In the genomic region with DNA sequence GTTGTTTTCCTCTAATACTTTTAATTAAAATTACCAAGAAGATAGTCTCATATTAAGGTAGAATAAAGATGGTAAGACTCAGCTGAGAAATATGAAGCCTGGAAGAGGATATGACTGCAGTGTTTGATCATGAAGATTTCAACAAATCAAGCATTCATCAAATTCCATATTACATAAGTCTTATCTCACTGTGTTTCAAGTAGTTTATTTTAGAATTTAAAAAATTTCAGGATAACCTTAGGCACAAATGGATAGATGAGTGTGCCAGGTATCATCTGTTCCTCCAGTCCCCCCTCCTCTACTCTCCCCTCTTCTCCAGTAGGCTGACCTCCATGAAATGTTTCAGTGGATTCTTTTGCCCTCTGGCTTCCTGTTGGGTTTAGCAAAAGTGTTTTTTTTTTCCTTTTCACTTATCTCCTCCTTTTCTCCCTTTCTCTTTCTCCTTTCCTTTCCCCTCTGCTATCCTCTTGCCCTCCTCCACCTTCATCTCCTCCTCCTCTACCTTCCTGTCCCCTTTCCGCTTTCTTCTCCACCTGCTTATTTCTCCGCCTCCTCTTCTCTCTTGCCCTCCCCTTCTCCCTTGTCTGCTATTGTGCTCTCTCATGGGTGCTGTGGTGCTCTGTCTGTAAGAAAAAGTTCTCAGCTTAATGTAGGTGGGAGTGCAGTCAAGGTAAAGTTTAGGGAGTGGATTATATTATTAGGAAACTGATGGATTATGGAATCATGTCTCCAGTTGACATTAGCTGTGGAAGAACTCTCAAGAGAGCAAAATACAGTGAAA, we compare ENCODE assay signal across 1 cellular context.
TF ChIP-seq lines count a peak whose summit lies in the region.

No MANE protein-coding gene starts in this region.

TF ChIP-seq in GM23338, 12 proteins besides CTCF, POLR2A, EP300 and RAD21 (continued from another document):
- TF ChIP-seq, protein P1, sequence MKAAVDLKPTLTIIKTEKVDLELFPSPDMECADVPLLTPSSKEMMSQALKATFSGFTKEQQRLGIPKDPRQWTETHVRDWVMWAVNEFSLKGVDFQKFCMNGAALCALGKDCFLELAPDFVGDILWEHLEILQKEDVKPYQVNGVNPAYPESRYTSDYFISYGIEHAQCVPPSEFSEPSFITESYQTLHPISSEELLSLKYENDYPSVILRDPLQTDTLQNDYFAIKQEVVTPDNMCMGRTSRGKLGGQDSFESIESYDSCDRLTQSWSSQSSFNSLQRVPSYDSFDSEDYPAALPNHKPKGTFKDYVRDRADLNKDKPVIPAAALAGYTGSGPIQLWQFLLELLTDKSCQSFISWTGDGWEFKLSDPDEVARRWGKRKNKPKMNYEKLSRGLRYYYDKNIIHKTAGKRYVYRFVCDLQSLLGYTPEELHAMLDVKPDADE (IDR thresholded peaks at IDR 0.05), result no peak
- TF ChIP-seq STAT1 (IDR thresholded peaks at IDR 0.05; ENCODE audit: unreplicated experiment) (no peak), JUNB (IDR thresholded peaks at IDR 0.05; ENCODE audit: unreplicated experiment) (no peak), EZH2 (IDR thresholded peaks at IDR 0.05; ENCODE audit: low read depth, unreplicated experiment) (no peak)
